In the genomic region with DNA sequence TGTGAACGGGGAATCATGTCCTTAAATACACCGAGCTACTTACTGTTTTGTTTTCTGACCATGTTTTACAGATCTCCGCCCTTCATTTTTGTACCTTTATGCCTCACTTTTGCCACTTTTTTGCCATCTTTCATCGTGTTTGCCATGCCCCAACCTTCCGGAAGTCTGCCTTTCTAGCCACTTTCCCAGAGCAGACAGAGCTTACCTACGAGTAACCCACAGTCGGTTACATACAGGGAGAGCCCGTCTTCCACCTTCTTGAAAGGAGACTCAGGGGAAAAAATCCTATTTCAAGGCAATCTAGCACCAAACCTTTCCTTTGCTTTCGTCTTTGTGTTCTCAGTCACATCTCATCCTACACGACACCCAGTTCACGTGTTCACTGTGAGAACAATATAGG, we compare ENCODE assay signal across 11 cellular contexts. TPM values are rescaled to one million over a fixed set of nuclear protein-coding genes. Genes with fewer than 3 reads are reported as not detected.
"Had no signal": no experiment of that assay in that cellular context is flagged by ENCODE, and none has a peak within 500 bp of the region (broad histone marks: within the 10 kb centered on the region; RNA-seq: fewer than 3 reads in every experiment).

No MANE protein-coding gene starts in this region.

- H2AFZ ChIP-seq: GM23248, GM23338 had no signal

- H3K27ac ChIP-seq: GM23248 had no signal

- H3K36me3 ChIP-seq: HAP-1 had no signal

- H3K4me3 Mint-ChIP-seq: GM23338, H9, HFFc6 had no signal

- H3K4me1 ChIP-seq: HAP-1 had no signal

- H3K9me3 ChIP-seq: HAP-1 had no signal

- DNase-seq: GM23248, GOT3, H7, H9, HCEC 1CT, HFFc6 had no signal

- ATAC-seq: GM23338, HCT116 had no signal

- H3K4me3 ChIP-seq: GM23248, GM23338, HAP-1 had no signal

- H3K27ac Mint-ChIP-seq: GM23338, H9, HFFc6 had no signal

- H3K4me1 Mint-ChIP-seq: GM23338, H9 had no signal

- H3K4me2 ChIP-seq: GM23338 had no signal

RNA-seq across cellular contexts. Expression of a gene that starts 26.1 kb away (rescaled TPM):
- total RNA-seq: GM23248, GM23338, H1, H7, H9 had no signal

RNA-seq across cellular contexts. Expression of a gene that starts 36.1 kb away (rescaled TPM):
- total RNA-seq: GM23248, GM23338, H1, H7, H9, HFFc6 had no signal

RNA-seq across cellular contexts. Expression of a gene that starts 36.8 kb away (rescaled TPM):
- total RNA-seq: GM23248, GM23338, H1, H7, H9 had no signal

RNA-seq across cellular contexts. Expression of a gene that starts 41.3 kb away (rescaled TPM):
- total RNA-seq: GM23248, GM23338, H1, H7, H9, HFFc6 had no signal

RNA-seq across cellular contexts. Expression of a gene that starts 56.8 kb away (rescaled TPM):
- total RNA-seq: GM23248, GM23338, H1, H4, H7, H9, HFFc6 had no signal
